ENCODE assay signal across 14 cellular contexts in genomic region chr21:33301632-33302002, GRCh38. TPM values are rescaled to one million over a fixed set of nuclear protein-coding genes. Genes with fewer than 3 reads are reported as not detected.
DNase-seq lines count a peak whose midpoint lies in the region; ATAC-seq and TF ChIP-seq lines count a peak whose summit lies in the region.
"Had no signal": no experiment of that assay in that cellular context is flagged by ENCODE, and none has a peak within 500 bp of the region (broad histone marks: within the 10 kb centered on the region; RNA-seq: fewer than 3 reads in every experiment).

No MANE protein-coding gene starts in this region.

- no peak overlapping the region for H3K23ac ChIP-seq in trophoblast cell (ENCODE audit: low read length)

- peaks cover 33 to 71% (median 48%) of the 10 kb centered on the region in 4 donors for H3K4me1 Mint-ChIP-seq in CD4-positive, alpha-beta memory T cell

- POLR2A ChIA-PET in CD4-positive, alpha-beta memory T cell (lab: Charles Lee; ENCODE audit: partially characterized antibody): interaction anchor here (1.0 to 5.9 kb wide), 4 partner anchors 24 to 63 kb away, joined by 3 to 56 read pairs (median 16); partner anchors contain the start of genes IFNAR1 and IL10RB
- POLR2A ChIA-PET in OCI-LY7 (lab: Charles Lee): interaction anchor here (0.6 to 7.1 kb wide), 7 partner anchors 9 to 98 kb away, joined by 3 to 121 read pairs (median 3); partner anchors contain the start of gene IFNAR1

- H4K12ac ChIP-seq in trophoblast cell (ENCODE audit: low read depth, low read length): no peak overlapping the region

- TF ChIP-seq CTCF in OCI-LY7 (conservative IDR thresholded peaks at IDR 0.05; ENCODE audit: low read length) (no peak), hepatocyte (IDR thresholded peaks at IDR 0.05; ENCODE audit: poor library complexity) (no peak), smooth muscle cell (IDR thresholded peaks at IDR 0.05; ENCODE audit: borderline replicate concordance, insufficient read depth, poor library complexity, severe bottlenecking) (no peak)

- peaks cover 7 to 8% of the 10 kb centered on the region in 2 donors for H3K36me3 Mint-ChIP-seq in CD4-positive, alpha-beta memory T cell

- H3K27me3 ChIP-seq in CD4-positive, alpha-beta memory T cell (ENCODE audit: insufficient read depth, low read length): no peaks in the 10 kb centered on the region
- H3K27me3 ChIP-seq in hepatocyte (no peaks in the 10 kb centered on the region), smooth muscle cell (ENCODE audit: low read depth) (no peaks in the 10 kb centered on the region), HAP-1 (ENCODE audit: low read depth) (no peaks in the 10 kb centered on the region), trophoblast cell (ENCODE audit: insufficient read depth, low read length) (no peaks in the 10 kb centered on the region)

- H3K4ac ChIP-seq in trophoblast cell (ENCODE audit: low read depth, low read length): no peak overlapping the region

- peak overlapping the region in 4 of 7 donors; percentile 79 to 88 (median 84) for H3K27ac Mint-ChIP-seq in CD4-positive, alpha-beta memory T cell

- H3K27ac ChIP-seq in CD4-positive, alpha-beta memory T cell (ENCODE audit: low read depth, low read length): no peak overlapping the region
- peak overlapping the region; percentile 95 for H3K27ac ChIP-seq in OCI-LY7 (ENCODE audit: low read depth, low read length, poor library complexity, severe bottlenecking)
- H3K27ac ChIP-seq in hepatocyte: peak overlapping the region; percentile 48
- no peak overlapping the region for H3K27ac ChIP-seq in smooth muscle cell (ENCODE audit: low read depth)
- no peak overlapping the region for H3K27ac ChIP-seq in trophoblast cell (ENCODE audit: low read depth, low read length)

- H2BK12ac ChIP-seq in trophoblast cell (ENCODE audit: low read length): no peak overlapping the region

- H3K79me1 ChIP-seq in trophoblast cell (ENCODE audit: low read length): no peaks in the 10 kb centered on the region

- H3K9me2 ChIP-seq in OCI-LY7 (ENCODE audit: insufficient read depth, low read length) (no peaks in the 10 kb centered on the region), hepatocyte (replicated peaks; ENCODE audit: insufficient read depth) (no peaks in the 10 kb centered on the region)

- no peak overlapping the region for H3K4me3 ChIP-seq in CD4-positive, alpha-beta memory T cell (ENCODE audit: low read length in 2 of 2)
- H3K4me3 ChIP-seq in OCI-LY7 (ENCODE audit: low read depth, low read length, poor library complexity, severe bottlenecking) (peak overlapping the region; percentile 23), hepatocyte (no peak overlapping the region), smooth muscle cell (no peak overlapping the region), HAP-1 (no peak overlapping the region), trophoblast cell (ENCODE audit: low read depth, low read length) (no peak overlapping the region)

- no peak for DNase-seq in CD4-positive, alpha-beta memory T cell
- DNase-seq in OCI-LY7 (ENCODE audit: low spot score) (no peak), hepatocyte (ENCODE audit: low spot score) (no peak), smooth muscle cell (lab: John Stamatoyannopoulos, UW; ENCODE audit: unreplicated experiment) (no peak), HAP-1 (ENCODE audit: low spot score in 2 of 2) (no peak), trophoblast cell (no peak)
- DNase-seq in activated T-cell treated with anti-CD3 and anti-CD28 coated beads, Interleukin-2, amount 50 U/mL, for 48 hours: no peak
- DNase-seq: Calu3; effector memory CD8-positive, alpha-beta T cell; GOT3; mesendoderm; NCI-H187; NK-92 treated with Interleukin-12 subunit alpha and Interleukin-12 subunit beta, amount 100 ng/mL, for 24 hours had no signal

- CTCF ChIA-PET in CD4-positive, alpha-beta memory T cell (lab: Charles Lee; ENCODE audit: partially characterized antibody): interaction anchor here (1.5 to 1.8 kb wide), 2 partner anchors 23 to 102 kb away, joined by 5 read pairs; partner anchors contain the start of gene IFNAR1
- CTCF ChIA-PET in OCI-LY7 (lab: Charles Lee; ENCODE audit: unreplicated experiment): no interaction called here

- no peak overlapping the region for H4K8ac ChIP-seq in trophoblast cell (ENCODE audit: low read depth, low read length)

- H2BK5ac ChIP-seq in trophoblast cell (ENCODE audit: low read depth, low read length, poor library complexity): no peak overlapping the region

- peaks cover 37% of the 10 kb centered on the region for H3K4me1 ChIP-seq in CD4-positive, alpha-beta memory T cell (ENCODE audit: insufficient read depth, low read length)
- H3K4me1 ChIP-seq in OCI-LY7 (ENCODE audit: insufficient read depth, low read length, poor library complexity, severe bottlenecking) (peaks cover 98% of the 10 kb centered on the region), hepatocyte (ENCODE audit: insufficient read depth) (peaks cover 7% of the 10 kb centered on the region), smooth muscle cell (ENCODE audit: low read depth) (peaks cover 3% of the 10 kb centered on the region), HAP-1 (no peaks in the 10 kb centered on the region; the same call in 1 of the 2 replicates), trophoblast cell (ENCODE audit: control insufficient read depth in 1 of 2, insufficient read depth in 2 of 2, low read length in 2 of 2) (peaks cover 0 to 4% of the 10 kb centered on the region in 2 experiments)

- no peak overlapping the region for H2AK5ac ChIP-seq in trophoblast cell (ENCODE audit: low read length)

- peak overlapping the region in 6 of 8 donors; percentile 3 to 60 (median 53) for H3K4me3 Mint-ChIP-seq in CD4-positive, alpha-beta memory T cell

- H3K9ac ChIP-seq in smooth muscle cell (ENCODE audit: low read depth): no peak overlapping the region
- no peak overlapping the region for H3K9ac ChIP-seq in trophoblast cell (ENCODE audit: low read length)

- in situ Hi-C loops in HAP-1 (cut with MboI; ENCODE audit: low sequenced_read_pairs): no loop called here

- peak overlapping the region; percentile 67 for H3K4me2 ChIP-seq in OCI-LY7 (ENCODE audit: low read length)
- H3K4me2 ChIP-seq in hepatocyte: peak overlapping the region; percentile 32
- H3K4me2 ChIP-seq in smooth muscle cell: peak overlapping the region; percentile 44
- H3K4me2 ChIP-seq in trophoblast cell (ENCODE audit: low read length): no peak overlapping the region

- H2AFZ ChIP-seq in OCI-LY7 (ENCODE audit: low read length) (no peak overlapping the region; the same call in 1 of the 2 replicates), hepatocyte (no peak overlapping the region), smooth muscle cell (ENCODE audit: low read depth) (no peak overlapping the region), trophoblast cell (ENCODE audit: insufficient read depth, low read length, poor library complexity) (no peak overlapping the region)

- BruUV-seq in OCI-LY7 (replicated peaks; lab: Mats Ljungman, UMichigan): no TSS peak

- WGBS in hepatocyte (ENCODE audit: low lambda C conversion rate, missing lambda C conversion rate): 92% methylated on average over 2 of the region's 2 CpGs
- WGBS in smooth muscle cell (ENCODE audit: low lambda C conversion rate): 100% methylated on average over 2 of the region's 2 CpGs
- no CpG with 5 or more reads among the region's 2 CpGs for WGBS in trophoblast cell (ENCODE audit: extremely low coverage, insufficient coverage, insufficient read length)

- no peak overlapping the region for H2BK120ac ChIP-seq in trophoblast cell (ENCODE audit: insufficient read depth, low read length, poor library complexity)

- H3K9me3 Mint-ChIP-seq in CD4-positive, alpha-beta memory T cell: peaks cover 0 to 2% (median 0%) of the 10 kb centered on the region in 8 donors
- H3K9me3 Mint-ChIP-seq: effector memory CD8-positive, alpha-beta T cell had no signal

- H3K79me2 ChIP-seq in OCI-LY7 (ENCODE audit: insufficient read depth, low read depth, low read length) (no peaks in the 10 kb centered on the region), hepatocyte (no peaks in the 10 kb centered on the region), smooth muscle cell (ENCODE audit: low read depth) (no peaks in the 10 kb centered on the region), trophoblast cell (ENCODE audit: control insufficient read depth, insufficient read depth, low read length, poor library complexity) (no peaks in the 10 kb centered on the region)

- no peaks in the 10 kb centered on the region for H3F3A ChIP-seq in smooth muscle cell (ENCODE audit: low read depth)

- H3K9me3 ChIP-seq in CD4-positive, alpha-beta memory T cell (ENCODE audit: control insufficient read depth in 1 of 2, low read length in 2 of 2): no peaks in the 10 kb centered on the region
- H3K9me3 ChIP-seq in OCI-LY7 (ENCODE audit: low read length) (no peaks in the 10 kb centered on the region), hepatocyte (ENCODE audit: low read depth) (no peaks in the 10 kb centered on the region), smooth muscle cell (replicated peaks; ENCODE audit: low read depth) (no peaks in the 10 kb centered on the region), HAP-1 (no peaks in the 10 kb centered on the region), trophoblast cell (ENCODE audit: insufficient read depth, low read depth, low read length) (peaks cover 4% of the 10 kb centered on the region)

- H4K91ac ChIP-seq in trophoblast cell (ENCODE audit: low read depth, low read length): no peak overlapping the region

- H3K36me3 ChIP-seq in CD4-positive, alpha-beta memory T cell (ENCODE audit: insufficient read depth, low read length): no peaks in the 10 kb centered on the region
- H3K36me3 ChIP-seq in OCI-LY7 (ENCODE audit: insufficient read depth, low read length) (peaks cover 13% of the 10 kb centered on the region; the same call in 1 of the 2 replicates), hepatocyte (replicated peaks; ENCODE audit: insufficient read depth, low read depth) (no peaks in the 10 kb centered on the region), smooth muscle cell (ENCODE audit: low read depth) (no peaks in the 10 kb centered on the region), HAP-1 (replicated peaks) (no peaks in the 10 kb centered on the region), trophoblast cell (ENCODE audit: control insufficient read depth in 1 of 2, insufficient read depth in 2 of 2, low read length in 2 of 2) (no peaks in the 10 kb centered on the region)

- H4K20me1 ChIP-seq in OCI-LY7 (ENCODE audit: insufficient read depth, low read length) (no peaks in the 10 kb centered on the region), hepatocyte (ENCODE audit: insufficient read depth, poor library complexity, severe bottlenecking) (no peaks in the 10 kb centered on the region), smooth muscle cell (ENCODE audit: low read depth) (no peaks in the 10 kb centered on the region)

- no peak for ATAC-seq in GM21447 (IDR thresholded peaks at IDR 0.05; ENCODE audit: unreplicated experiment)

- H3K14ac ChIP-seq in trophoblast cell (ENCODE audit: low read length): no peak overlapping the region

- no peak overlapping the region for H3K18ac ChIP-seq in trophoblast cell (ENCODE audit: low read length)

- intact Hi-C loops in CD4-positive, alpha-beta memory T cell (cut with micrococcal nuclease): no loop called here
- intact Hi-C loops in OCI-LY7 (cut with micrococcal nuclease; ENCODE audit: unreplicated experiment): loop anchor here (1.0 kb wide), 1 partner anchor 8 kb away; no protein-coding TSS in a partner anchor

- no peaks in the 10 kb centered on the region for H3K27me3 Mint-ChIP-seq in CD4-positive, alpha-beta memory T cell
- H3K27me3 Mint-ChIP-seq: effector memory CD8-positive, alpha-beta T cell had no signal

RNA-seq across cellular contexts. Expression of gene IFNAR1, which starts 23.2 kb away (rescaled TPM):
- 10 to 100 TPM; 60.1 to 62.5 TPM for total RNA-seq in CD4-positive, alpha-beta memory T cell
- 10 to 100 TPM; 52.5 to 64.4 TPM for polyA plus RNA-seq in CD4-positive, alpha-beta memory T cell
- total RNA-seq in OCI-LY7 (2014; rRNA removed; shearing (Covaris generic)): 17.0 and 18.1 TPM in 2 replicates
- total RNA-seq in OCI-LY7 (2022): 60.8 and 65.2 TPM in 2 replicates
- total RNA-seq in hepatocyte: 23.1 and 26.9 TPM in 2 replicates
- 29.0 and 33.4 TPM in 2 replicates for polyA plus RNA-seq in hepatocyte
- total RNA-seq in smooth muscle cell: 56.6 and 93.0 TPM in 2 replicates
- 36.7 and 37.1 TPM in 2 replicates for polyA plus RNA-seq in smooth muscle cell
- polyA plus RNA-seq in trophoblast cell (2013): 14.1 and 17.7 TPM in 2 replicates

RNA-seq across cellular contexts. Expression of gene IL10RB, which starts 35.5 kb away (rescaled TPM):
- 10 to 100 TPM; 30.6 to 36.4 TPM for total RNA-seq in CD4-positive, alpha-beta memory T cell
- polyA plus RNA-seq in CD4-positive, alpha-beta memory T cell: 10 to 100 TPM; 53.3 to 61.8 TPM
- 44.3 and 48.0 TPM in 2 replicates for total RNA-seq in OCI-LY7 (2014; rRNA removed; shearing (Covaris generic))
- total RNA-seq in OCI-LY7 (2022) (48.3 and 54.5 TPM in 2 replicates), hepatocyte (27.1 and 30.2 TPM in 2 replicates), smooth muscle cell (33.4 and 34.4 TPM in 2 replicates)
- polyA plus RNA-seq in hepatocyte (23.4 and 29.2 TPM in 2 replicates), smooth muscle cell (35.2 and 40.2 TPM in 2 replicates)
- 8.6 and 8.7 TPM in 2 replicates for polyA plus RNA-seq in trophoblast cell (2013)

Comparison
In these comparisons a context has a peak if more than half of its experiments do, and no peak if none do; other contexts are left out.
1. H3K27ac ChIP-seq: peak in OCI-LY7 (single experiment) and hepatocyte (single experiment); none in CD4-positive, alpha-beta memory T cell (single experiment), smooth muscle cell (single experiment) and trophoblast cell (single experiment).